Comparison of ENCODE assay signal across 1 cellular context in genomic region chr14:23302290-23303225, GRCh38.
TF ChIP-seq lines count a peak whose summit lies in the region.

TSS of gene PPP1R3E (minus strand) at chr14:23302859. CDS start at chr14:23302576, 283 bp downstream.

TF ChIP-seq in K562, 482 proteins besides CTCF, POLR2A, EP300 and RAD21 (continued from another document and continues in another):
- TF ChIP-seq, protein P1, sequence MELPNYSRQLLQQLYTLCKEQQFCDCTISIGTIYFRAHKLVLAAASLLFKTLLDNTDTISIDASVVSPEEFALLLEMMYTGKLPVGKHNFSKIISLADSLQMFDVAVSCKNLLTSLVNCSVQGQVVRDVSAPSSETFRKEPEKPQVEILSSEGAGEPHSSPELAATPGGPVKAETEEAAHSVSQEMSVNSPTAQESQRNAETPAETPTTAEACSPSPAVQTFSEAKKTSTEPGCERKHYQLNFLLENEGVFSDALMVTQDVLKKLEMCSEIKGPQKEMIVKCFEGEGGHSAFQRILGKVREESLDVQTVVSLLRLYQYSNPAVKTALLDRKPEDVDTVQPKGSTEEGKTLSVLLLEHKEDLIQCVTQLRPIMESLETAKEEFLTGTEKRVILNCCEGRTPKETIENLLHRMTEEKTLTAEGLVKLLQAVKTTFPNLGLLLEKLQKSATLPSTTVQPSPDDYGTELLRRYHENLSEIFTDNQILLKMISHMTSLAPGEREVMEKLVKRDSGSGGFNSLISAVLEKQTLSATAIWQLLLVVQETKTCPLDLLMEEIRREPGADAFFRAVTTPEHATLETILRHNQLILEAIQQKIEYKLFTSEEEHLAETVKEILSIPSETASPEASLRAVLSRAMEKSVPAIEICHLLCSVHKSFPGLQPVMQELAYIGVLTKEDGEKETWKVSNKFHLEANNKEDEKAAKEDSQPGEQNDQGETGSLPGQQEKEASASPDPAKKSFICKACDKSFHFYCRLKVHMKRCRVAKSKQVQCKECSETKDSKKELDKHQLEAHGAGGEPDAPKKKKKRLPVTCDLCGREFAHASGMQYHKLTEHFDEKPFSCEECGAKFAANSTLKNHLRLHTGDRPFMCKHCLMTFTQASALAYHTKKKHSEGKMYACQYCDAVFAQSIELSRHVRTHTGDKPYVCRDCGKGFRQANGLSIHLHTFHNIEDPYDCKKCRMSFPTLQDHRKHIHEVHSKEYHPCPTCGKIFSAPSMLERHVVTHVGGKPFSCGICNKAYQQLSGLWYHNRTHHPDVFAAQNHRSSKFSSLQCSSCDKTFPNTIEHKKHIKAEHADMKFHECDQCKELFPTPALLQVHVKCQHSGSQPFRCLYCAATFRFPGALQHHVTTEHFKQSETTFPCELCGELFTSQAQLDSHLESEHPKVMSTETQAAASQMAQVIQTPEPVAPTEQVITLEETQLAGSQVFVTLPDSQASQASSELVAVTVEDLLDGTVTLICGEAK (IDR thresholded peaks at IDR 0.05), result no peak
- TF ChIP-seq, protein P1 (CRISPR knock-in tag; IDR thresholded peaks at IDR 0.05), result no peak
- TF ChIP-seq MAZ (CRISPR knock-in tag; conservative IDR thresholded peaks at IDR 0.05 in 1 of 2, IDR thresholded peaks at IDR 0.05 in 1 of 2) (peak in 1 of 2 experiments; percentile 64; a peak in 2 of 4 replicates), KDM5B (IDR thresholded peaks at IDR 0.05; ENCODE audit: insufficient replicate concordance, low read depth, low read length) (peak; percentile 68), SMAD4 (CRISPR knock-in tag; conservative IDR thresholded peaks at IDR 0.05) (peak; percentile 11), TEAD4 (IDR thresholded peaks at IDR 0.05; ENCODE audit: low read length) (no peak), TEAD4 (CRISPR knock-in tag; IDR thresholded peaks at IDR 0.05; ENCODE audit: borderline replicate concordance) (peak; percentile 38; the same call in 1 of the 2 replicates), MTA1 (IDR thresholded peaks at IDR 0.05; ENCODE audit: borderline replicate concordance) (peak; percentile 35; the same call in 1 of the 2 replicates), SMARCA5 (IDR thresholded peaks at IDR 0.05) (no peak), GTF3C2 (IDR thresholded peaks at IDR 0.05; ENCODE audit: borderline replicate concordance, extremely low read depth, insufficient read length) (no peak), MIER1 (IDR thresholded peaks at IDR 0.05; ENCODE audit: low read depth) (no peak), L3MBTL2 (IDR thresholded peaks at IDR 0.05) (peak; percentile 67), ZBTB1 (CRISPR knock-in tag; IDR thresholded peaks at IDR 0.05; ENCODE audit: borderline replicate concordance, low read depth) (peak; percentile 89; the same call in 1 of the 2 replicates), CREBBP (IDR thresholded peaks at IDR 0.05; ENCODE audit: low read depth, low read length) (no peak), ZNF12 (CRISPR knock-in tag; IDR thresholded peaks at IDR 0.05) (0 out of 2 replicates have a peak, but pooled peaks have one; percentile 59), ZNF282 (CRISPR knock-in tag; IDR thresholded peaks at IDR 0.05) (no peak), ZNF263 (CRISPR knock-in tag; IDR thresholded peaks at IDR 0.05; ENCODE audit: borderline replicate concordance) (0 out of 2 replicates have a peak, but pooled peaks have one; percentile 36), LARP7 (IDR thresholded peaks at IDR 0.05) (no peak), ZNF778 (CRISPR knock-in tag; IDR thresholded peaks at IDR 0.05) (no peak), PHF8 (IDR thresholded peaks at IDR 0.05; ENCODE audit: borderline replicate concordance, low read length) (peak; percentile 61; the same call in 1 of the 2 replicates), ZBED1 (IDR thresholded peaks at IDR 0.05) (no peak), CHCHD3 (CRISPR knock-in tag; IDR thresholded peaks at IDR 0.05) (no peak), EGR1 (conservative IDR thresholded peaks at IDR 0.05) (peak; percentile 48), ZNF707 (CRISPR knock-in tag; conservative IDR thresholded peaks at IDR 0.05) (no peak), CBFB (CRISPR knock-in tag; IDR thresholded peaks at IDR 0.05) (peak; percentile 39; the same call in 1 of the 2 replicates), PHF20 (IDR thresholded peaks at IDR 0.05; ENCODE audit: partially characterized antibody) (peak; percentile 6), HMGXB4 (CRISPR knock-in tag; IDR thresholded peaks at IDR 0.05) (no peak), CEBPG (CRISPR knock-in tag; IDR thresholded peaks at IDR 0.05) (no peak), CEBPG (tag; conservative IDR thresholded peaks at IDR 0.05 in 1 of 2, IDR thresholded peaks at IDR 0.05 in 1 of 2) (no peak), RB1 (IDR thresholded peaks at IDR 0.05; ENCODE audit: low read depth) (peak; percentile 73; the same call in 1 of the 2 replicates), ZNF316 (IDR thresholded peaks at IDR 0.05) (no peak), CREB1 (IDR thresholded peaks at IDR 0.05) (no peak), CREB1 (CRISPR knock-in tag; IDR thresholded peaks at IDR 0.05) (peak; percentile 60), SMARCE1 (IDR thresholded peaks at IDR 0.05) (0 out of 2 replicates have a peak, but pooled peaks have one; percentile 16), WHSC1 (IDR thresholded peaks at IDR 0.05; ENCODE audit: low read length) (no peak), THAP12 (CRISPR knock-in tag; IDR thresholded peaks at IDR 0.05) (peak; percentile 48; the same call in 1 of the 2 replicates), TCFL5 (CRISPR knock-in tag; conservative IDR thresholded peaks at IDR 0.05) (no peak), TCF3 (CRISPR knock-in tag; IDR thresholded peaks at IDR 0.05) (no peak), TGIF2 (CRISPR knock-in tag; IDR thresholded peaks at IDR 0.05) (0 out of 2 replicates have a peak, but pooled peaks have one; percentile 29), SUPT5H (IDR thresholded peaks at IDR 0.05) (peak; percentile 8), ARNT (IDR thresholded peaks at IDR 0.05) (no peak), RBM39 (optimal IDR thresholded peaks at IDR 0.05; ENCODE audit: low read depth, low read length) (no peak), MAFG (tag; conservative IDR thresholded peaks at IDR 0.05) (no peak), HNRNPLL (IDR thresholded peaks at IDR 0.05; ENCODE audit: low read depth, low read length, poor library complexity, severe bottlenecking) (peak; percentile 72), JUND (IDR thresholded peaks at IDR 0.05; ENCODE audit: borderline replicate concordance, low read depth, low read length) (no peak), JUND (tag; IDR thresholded peaks at IDR 0.05; ENCODE audit: borderline replicate concordance, low read depth, low read length) (no peak)
- TF ChIP-seq, protein P2, sequence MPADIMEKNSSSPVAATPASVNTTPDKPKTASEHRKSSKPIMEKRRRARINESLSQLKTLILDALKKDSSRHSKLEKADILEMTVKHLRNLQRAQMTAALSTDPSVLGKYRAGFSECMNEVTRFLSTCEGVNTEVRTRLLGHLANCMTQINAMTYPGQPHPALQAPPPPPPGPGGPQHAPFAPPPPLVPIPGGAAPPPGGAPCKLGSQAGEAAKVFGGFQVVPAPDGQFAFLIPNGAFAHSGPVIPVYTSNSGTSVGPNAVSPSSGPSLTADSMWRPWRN (IDR thresholded peaks at IDR 0.05; ENCODE audit: low read depth), result no peak
- TF ChIP-seq, protein P3, sequence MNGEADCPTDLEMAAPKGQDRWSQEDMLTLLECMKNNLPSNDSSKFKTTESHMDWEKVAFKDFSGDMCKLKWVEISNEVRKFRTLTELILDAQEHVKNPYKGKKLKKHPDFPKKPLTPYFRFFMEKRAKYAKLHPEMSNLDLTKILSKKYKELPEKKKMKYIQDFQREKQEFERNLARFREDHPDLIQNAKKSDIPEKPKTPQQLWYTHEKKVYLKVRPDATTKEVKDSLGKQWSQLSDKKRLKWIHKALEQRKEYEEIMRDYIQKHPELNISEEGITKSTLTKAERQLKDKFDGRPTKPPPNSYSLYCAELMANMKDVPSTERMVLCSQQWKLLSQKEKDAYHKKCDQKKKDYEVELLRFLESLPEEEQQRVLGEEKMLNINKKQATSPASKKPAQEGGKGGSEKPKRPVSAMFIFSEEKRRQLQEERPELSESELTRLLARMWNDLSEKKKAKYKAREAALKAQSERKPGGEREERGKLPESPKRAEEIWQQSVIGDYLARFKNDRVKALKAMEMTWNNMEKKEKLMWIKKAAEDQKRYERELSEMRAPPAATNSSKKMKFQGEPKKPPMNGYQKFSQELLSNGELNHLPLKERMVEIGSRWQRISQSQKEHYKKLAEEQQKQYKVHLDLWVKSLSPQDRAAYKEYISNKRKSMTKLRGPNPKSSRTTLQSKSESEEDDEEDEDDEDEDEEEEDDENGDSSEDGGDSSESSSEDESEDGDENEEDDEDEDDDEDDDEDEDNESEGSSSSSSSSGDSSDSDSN (IDR thresholded peaks at IDR 0.05; ENCODE audit: borderline replicate concordance in 1 of 2, low read depth in 2 of 2, low read length in 2 of 2), result peak in 1 of 2 experiments; percentile 48; a peak in 2 of 4 replicates
- TF ChIP-seq, protein P4, sequence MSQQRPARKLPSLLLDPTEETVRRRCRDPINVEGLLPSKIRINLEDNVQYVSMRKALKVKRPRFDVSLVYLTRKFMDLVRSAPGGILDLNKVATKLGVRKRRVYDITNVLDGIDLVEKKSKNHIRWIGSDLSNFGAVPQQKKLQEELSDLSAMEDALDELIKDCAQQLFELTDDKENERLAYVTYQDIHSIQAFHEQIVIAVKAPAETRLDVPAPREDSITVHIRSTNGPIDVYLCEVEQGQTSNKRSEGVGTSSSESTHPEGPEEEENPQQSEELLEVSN (IDR thresholded peaks at IDR 0.05; ENCODE audit: borderline replicate concordance in 1 of 2, extremely low read depth in 1 of 2, insufficient read depth in 1 of 2, insufficient read length in 1 of 2, low read depth in 1 of 2, low read length in 1 of 2, poor library complexity in 1 of 2, severe bottlenecking in 1 of 2), result peak; percentile 82 to 94
